ENCODE assay signal across 25 cellular contexts in genomic region chr22:41229215-41229614, GRCh38. TPM values are rescaled to one million over a fixed set of nuclear protein-coding genes. Genes with fewer than 3 reads are reported as not detected.
DNase-seq lines count a peak whose midpoint lies in the region; ATAC-seq and TF ChIP-seq lines count a peak whose summit lies in the region.
"Had no signal": no experiment of that assay in that cellular context is flagged by ENCODE, and none has a peak within 500 bp of the region (broad histone marks: within the 10 kb centered on the region; RNA-seq: fewer than 3 reads in every experiment).

No MANE protein-coding gene starts in this region.

- no peak overlapping the region for H3K9ac ChIP-seq in endodermal cell (ENCODE audit: extremely low read depth, low read length, poor library complexity, severe bottlenecking)
- H3K9ac ChIP-seq: BLaER1 treated with 17β-estradiol and CSF1 and Interleukin-3, amounts not matched to agents 10 nM and 100 nM had no signal

- H3K4me1 ChIP-seq in left ventricle myocardium inferior (peaks cover 44% of the 10 kb centered on the region), right atrium auricular region (peaks cover 0 to 33% of the 10 kb centered on the region in 2 donors), endodermal cell (ENCODE audit: control insufficient read depth, insufficient read depth, low read length) (no peaks in the 10 kb centered on the region), osteoblast (ENCODE audit: insufficient read depth, low read length) (peaks cover 6% of the 10 kb centered on the region)

- no peaks in the 10 kb centered on the region for H3K79me2 ChIP-seq in osteoblast (ENCODE audit: insufficient read depth, low read length)

- no peaks in the 10 kb centered on the region for H4K20me1 ChIP-seq in osteoblast (ENCODE audit: insufficient read depth, low read length)

- DNase-seq in Right ventricle myocardium inferior (ENCODE audit: missing footprints) = peak; percentile 9
- no peak for DNase-seq in Right ventricle myocardium superior
- DNase-seq in left ventricle myocardium inferior = no peak
- no peak for DNase-seq in right atrium auricular region (ENCODE audit: low spot score)
- peak; percentile 20 for DNase-seq in endodermal cell
- DNase-seq in osteoblast (ENCODE audit: insufficient read length, low spot score, missing footprints) = peak; percentile 31
- DNase-seq in stimulated activated CD4-positive, alpha-beta T cell treated with anti-CD3 and anti-CD28 coated beads, Interleukin-4, amount 100 ng/mL, for 4 hours = no peak
- no peak for DNase-seq in activated naive CD4-positive, alpha-beta T cell (lab: John Stamatoyannopoulos, UW)
- DNase-seq: AML-193; CD4-positive, alpha-beta T cell; CD8-positive, alpha-beta memory T cell; COR-L47; DMS 273 treated with DMSO at 0.1 percent for 48 hours; DMS153; DMS53; DMS79; DND-41; EL had no signal

- H3K4me3 ChIP-seq in left ventricle myocardium inferior = no peak overlapping the region
- H3K4me3 ChIP-seq in right atrium auricular region = no peak overlapping the region
- H3K4me3 ChIP-seq in endodermal cell (ENCODE audit: low read length) = no peak overlapping the region
- H3K4me3 ChIP-seq in osteoblast (ENCODE audit: insufficient read depth, low read length) = no peak overlapping the region
- H3K4me3 ChIP-seq: A549; BLaER1 treated with 17β-estradiol and CSF1 and Interleukin-3, amounts not matched to agents 10 nM and 100 nM; GM12878 had no signal

- peak overlapping the region; percentile 71 for H3K27ac ChIP-seq in left ventricle myocardium inferior (replicated peaks)
- peak overlapping the region in 1 of 2 donors; percentile 25 for H3K27ac ChIP-seq in right atrium auricular region
- no peak overlapping the region for H3K27ac ChIP-seq in endodermal cell (ENCODE audit: low read depth, low read length)
- no peak overlapping the region for H3K27ac ChIP-seq in osteoblast (ENCODE audit: low read depth, low read length)
- H3K27ac ChIP-seq: 22Rv1; A549; BLaER1 treated with 17β-estradiol and CSF1 and Interleukin-3, amounts not matched to agents 10 nM and 100 nM; C4-2B had no signal

- H3K4me2 ChIP-seq in osteoblast (ENCODE audit: insufficient read depth, low read length) = no peak overlapping the region
- H3K4me2 ChIP-seq: A549; BLaER1 treated with 17β-estradiol and CSF1 and Interleukin-3, amounts not matched to agents 10 nM and 100 nM had no signal

- no peak overlapping the region for H3K27ac Mint-ChIP-seq in endodermal cell
- H3K27ac Mint-ChIP-seq: B cell; CD4-positive, alpha-beta T cell had no signal

- 87 to 92% methylated on average over 4 to 6 of the region's 6 CpGs for WGBS in endodermal cell (ENCODE audit: insufficient coverage in 1 of 2, insufficient read length in 1 of 2), 2 experiments

- peaks cover 43% of the 10 kb centered on the region for H3K36me3 ChIP-seq in left ventricle myocardium inferior
- H3K36me3 ChIP-seq in right atrium auricular region = peaks cover 40% of the 10 kb centered on the region
- H3K36me3 ChIP-seq in endodermal cell (ENCODE audit: control insufficient read depth, insufficient read depth, low read length) = peaks cover 39% of the 10 kb centered on the region
- H3K36me3 ChIP-seq in osteoblast (ENCODE audit: insufficient read depth, low read length) = peaks cover 29% of the 10 kb centered on the region

- no peak overlapping the region for H2AFZ ChIP-seq in osteoblast (ENCODE audit: low read length)

- ATAC-seq in Right ventricle myocardium inferior (no peak), Right ventricle myocardium superior (ENCODE audit: poor library complexity) (no peak)
- ATAC-seq: A549, GM12878 had no signal

- H3K4me1 Mint-ChIP-seq in endodermal cell = peaks cover 5% of the 10 kb centered on the region
- H3K4me1 Mint-ChIP-seq: B cell; CD8-positive, alpha-beta memory T cell had no signal

- intact Hi-C loops in Right ventricle myocardium inferior (cut with DNase I) (no loop called here), Right ventricle myocardium superior (cut with DNase I) (no loop called here), left ventricle myocardium inferior (cut with micrococcal nuclease) (no loop called here)

- peaks cover 36% of the 10 kb centered on the region for H3K36me3 Mint-ChIP-seq in endodermal cell (ENCODE audit: low read depth)

- H3K4me3 Mint-ChIP-seq in endodermal cell = no peak overlapping the region
- H3K4me3 Mint-ChIP-seq: B cell; CD4-positive, alpha-beta T cell; CD8-positive, alpha-beta memory T cell had no signal

- no peaks in the 10 kb centered on the region for H3K9me3 Mint-ChIP-seq in endodermal cell
- H3K9me3 Mint-ChIP-seq: CD4-positive, alpha-beta T cell; CD8-positive, alpha-beta memory T cell had no signal

- H3K27me3 Mint-ChIP-seq in endodermal cell (ENCODE audit: insufficient read depth) = no peaks in the 10 kb centered on the region
- H3K27me3 Mint-ChIP-seq: B cell; CD4-positive, alpha-beta T cell; CD8-positive, alpha-beta memory T cell had no signal

- H3K27me3 ChIP-seq in left ventricle myocardium inferior (ENCODE audit: low read depth) (no peaks in the 10 kb centered on the region), right atrium auricular region (no peaks in the 10 kb centered on the region), endodermal cell (ENCODE audit: control insufficient read depth, insufficient read depth, low read length, poor library complexity, severe bottlenecking) (no peaks in the 10 kb centered on the region), osteoblast (ENCODE audit: insufficient read depth, low read length) (no peaks in the 10 kb centered on the region)
- H3K27me3 ChIP-seq: BLaER1 treated with 17β-estradiol and CSF1 and Interleukin-3, amounts not matched to agents 10 nM and 100 nM had no signal

- no peak for TF ChIP-seq CTCF in left ventricle myocardium inferior (IDR thresholded peaks at IDR 0.05; ENCODE audit: borderline replicate concordance)
- no peak for TF ChIP-seq CTCF in right atrium auricular region (IDR thresholded peaks at IDR 0.05)
- no peak for TF ChIP-seq CTCF in endodermal cell (conservative IDR thresholded peaks at IDR 0.05)
- TF ChIP-seq CTCF in osteoblast (IDR thresholded peaks at IDR 0.05; ENCODE audit: extremely low read depth, low read depth, low read length) = no peak

- H3K9me3 ChIP-seq in left ventricle myocardium inferior (replicated peaks) = no peaks in the 10 kb centered on the region
- no peaks in the 10 kb centered on the region for H3K9me3 ChIP-seq in right atrium auricular region
- H3K9me3 ChIP-seq in endodermal cell (ENCODE audit: control insufficient read depth, low read length) = no peaks in the 10 kb centered on the region
- no peaks in the 10 kb centered on the region for H3K9me3 ChIP-seq in osteoblast (ENCODE audit: low read depth, low read length)
- H3K9me3 ChIP-seq: A549; BLaER1 treated with 17β-estradiol and CSF1 and Interleukin-3, amounts not matched to agents 10 nM and 100 nM had no signal

RNA-seq across cellular contexts. Expression of gene CHADL, which starts 11.5 kb away (rescaled TPM):
- total RNA-seq in Right ventricle myocardium inferior (26.4 TPM), Right ventricle myocardium superior (22.6 TPM), left ventricle myocardium inferior (10.3 TPM), right atrium auricular region (10 to 100 TPM in 1 of 2 donors, 1 to 10 TPM in 1; 8.3 to 16.1 TPM), endodermal cell (1 to 10 TPM in 1 of 2 donors, under 1 TPM in 1; 0.79 to 1.3 TPM), osteoblast (1.1 and 1.2 TPM in 2 replicates)
- polyA plus RNA-seq in endodermal cell (2013, experiment 1 of 2) = 0.57 TPM
- polyA plus RNA-seq in endodermal cell (2013, experiment 2 of 2) = 1.1 TPM
- total RNA-seq: A172, GM12878 had no signal
- polyA plus RNA-seq: A549 had no signal

RNA-seq across cellular contexts. Expression of gene L3MBTL2, which starts 24.1 kb away (rescaled TPM):
- total RNA-seq in Right ventricle myocardium inferior (15.7 TPM), Right ventricle myocardium superior (14.9 TPM), left ventricle myocardium inferior (15.2 TPM), right atrium auricular region (10 to 100 TPM in 1 of 2 donors, 1 to 10 TPM in 1; 9.0 to 14.6 TPM), endodermal cell (10 to 100 TPM; 24.3 to 26.5 TPM), osteoblast (21.5 and 22.8 TPM in 2 replicates)
- 19.3 TPM for polyA plus RNA-seq in endodermal cell (2013, experiment 1 of 2)
- 15.4 TPM for polyA plus RNA-seq in endodermal cell (2013, experiment 2 of 2)

RNA-seq across cellular contexts. Expression of gene RANGAP1, which starts 56.8 kb away (rescaled TPM):
- total RNA-seq in Right ventricle myocardium inferior (51.5 TPM), Right ventricle myocardium superior (42.8 TPM), left ventricle myocardium inferior (36.4 TPM), right atrium auricular region (10 to 100 TPM; 22.3 to 33.3 TPM), endodermal cell (100 to 1,000 TPM in 1 of 2 donors, 10 to 100 TPM in 1; 95.2 to 122 TPM), osteoblast (29.8 and 31.8 TPM in 2 replicates)
- 76.3 TPM for polyA plus RNA-seq in endodermal cell (2013, experiment 1 of 2)
- polyA plus RNA-seq in endodermal cell (2013, experiment 2 of 2) = 73.8 TPM

Comparison
In these comparisons a context has a peak if more than half of its experiments do, and no peak if none do; other contexts are left out.
1. DNase-seq: peak in Right ventricle myocardium inferior (single experiment), endodermal cell (single experiment) and osteoblast (single experiment); none in Right ventricle myocardium superior (single experiment), left ventricle myocardium inferior (single experiment), right atrium auricular region (single experiment), stimulated activated CD4-positive, alpha-beta T cell treated with anti-CD3 and anti-CD28 coated beads, Interleukin-4, amount 100 ng/mL, for 4 hours (0 of 2) and activated naive CD4-positive, alpha-beta T cell (0 of 4).